ENCODE assay signal across 19 cellular contexts in genomic region chr13:35768551-35768950, GRCh38.
DNase-seq lines count a peak whose midpoint lies in the region; ATAC-seq and TF ChIP-seq lines count a peak whose summit lies in the region.
"Had no signal": no experiment of that assay in that cellular context is flagged by ENCODE, and none has a peak within 500 bp of the region (broad histone marks: within the 10 kb centered on the region; RNA-seq: fewer than 3 reads in every experiment).

No MANE protein-coding gene starts in this region.

- no peak for TF ChIP-seq EP300 in upper lobe of left lung (IDR thresholded peaks at IDR 0.05)

- 74 to 81% methylated on average over 4 of the region's 4 CpGs for WGBS in upper lobe of left lung, 2 donors

- ATAC-seq in upper lobe of left lung (ENCODE audit: low FRiP score in 2 of 2), result no peak
- ATAC-seq: left colon; mucosa of descending colon; stimulated activated naive CD8-positive, alpha-beta T cell treated with anti-CD3 and anti-CD28 coated beads, Interleukin-15, amount 100 ng/mL, for 72 hours had no signal

- TF ChIP-seq CTCF in AG10803 (conservative IDR thresholded peaks at IDR 0.05; ENCODE audit: low read length) (no peak), astrocyte of the spinal cord (IDR thresholded peaks at IDR 0.05; ENCODE audit: low read depth, low read length) (no peak), upper lobe of left lung (IDR thresholded peaks at IDR 0.05) (no peak), GM20000 (IDR thresholded peaks at IDR 0.05; ENCODE audit: extremely low read depth, missing control alignments) (no peak)

- peaks cover 0 to 5% (median 0%) of the 10 kb centered on the region in 4 donors for H3K4me1 ChIP-seq in upper lobe of left lung
- H3K4me1 ChIP-seq: adrenal gland, colonic mucosa, parathyroid adenoma, uterus had no signal

- no peak overlapping the region for H3K27ac ChIP-seq in upper lobe of left lung
- H3K27ac ChIP-seq: adrenal gland, colonic mucosa, hepatocyte, parathyroid adenoma, SK-N-MC, uterus had no signal

- H3K27me3 ChIP-seq in upper lobe of left lung, result no peaks in the 10 kb centered on the region
- H3K27me3 ChIP-seq: adrenal gland, colonic mucosa, hepatocyte, uterus had no signal

- DNase-seq in AG10803 (ENCODE audit: low read depth) (peak; percentile 97), LHCN-M2 (ENCODE audit: low read depth) (peak; percentile 86), astrocyte of the spinal cord (ENCODE audit: low read depth, low spot score) (peak; percentile 76), left kidney (ENCODE audit: low read depth, low spot score) (peak; percentile 46), upper lobe of left lung (no peak), HCEC 1CT (no peak), GM20000 (ENCODE audit: low spot score) (no peak)
- no peak for DNase-seq in activated CD4-positive, alpha-beta T cell treated with anti-CD3 and anti-CD28 coated beads for 48 hours
- DNase-seq: activated CD4-positive, alpha-beta T cell treated with anti-CD3 and anti-CD28 coated beads, Interleukin-2, amount 50 U/mL, for 48 hours; adrenal gland; colonic mucosa; erythroblast; left colon; mucosa of descending colon; stimulated activated naive CD8-positive, alpha-beta T cell treated with anti-CD3 and anti-CD28 coated beads, Interleukin-15, amount 100 ng/mL, for 72 hours; uterus had no signal

- H3K4me3 ChIP-seq in AG10803 (ENCODE audit: low read length) (no peak overlapping the region), astrocyte of the spinal cord (ENCODE audit: low read depth, low read length) (no peak overlapping the region), upper lobe of left lung (no peak overlapping the region)
- H3K4me3 ChIP-seq: adrenal gland, colonic mucosa, hepatocyte, mucosa of descending colon, SK-N-MC, uterus had no signal

- in situ Hi-C loops in astrocyte of the spinal cord (cut with HindIII; ENCODE audit: low sequenced_read_pairs), result no loop called here

- TF ChIP-seq POLR2A in upper lobe of left lung (IDR thresholded peaks at IDR 0.05), result no peak

- H3K9me3 ChIP-seq in upper lobe of left lung, result no peaks in the 10 kb centered on the region
- H3K9me3 ChIP-seq: adrenal gland, colonic mucosa, mucosa of descending colon, uterus had no signal

- no peaks in the 10 kb centered on the region for H3K36me3 ChIP-seq in upper lobe of left lung
- H3K36me3 ChIP-seq: adrenal gland, colonic mucosa, uterus had no signal

Comparison
In these comparisons a context has a peak if more than half of its experiments do, and no peak if none do; other contexts are left out.
1. DNase-seq: peak in AG10803 (single experiment), LHCN-M2 (single experiment), astrocyte of the spinal cord (single experiment) and left kidney (single experiment); none in activated CD4-positive, alpha-beta T cell treated with anti-CD3 and anti-CD28 coated beads for 48 hours (single experiment), upper lobe of left lung (0 of 2), HCEC 1CT (single experiment) and GM20000 (single experiment).